1 cellular context compared by ENCODE assay signal in the genomic region with DNA sequence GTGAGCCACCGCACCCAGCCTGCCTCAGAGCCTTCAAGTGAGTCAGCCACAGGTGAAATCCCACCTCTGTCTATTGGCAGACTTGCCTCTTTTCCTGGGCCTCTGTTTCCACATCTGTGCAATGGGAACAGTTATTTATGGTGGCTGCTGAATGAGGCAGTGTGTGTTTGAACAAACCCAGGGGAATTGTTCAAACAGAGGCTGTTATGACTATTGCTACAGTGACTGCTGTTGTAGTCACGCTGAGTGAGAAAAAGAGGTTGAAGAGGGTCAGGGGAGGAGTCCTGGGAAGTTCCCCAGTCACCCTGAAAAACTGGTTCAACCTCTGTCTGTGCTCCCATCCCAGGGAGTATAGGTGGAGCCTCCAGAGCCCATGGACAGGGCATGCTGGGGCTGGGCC.
TF ChIP-seq lines count a peak whose summit lies in the region.

A gene with protein sequence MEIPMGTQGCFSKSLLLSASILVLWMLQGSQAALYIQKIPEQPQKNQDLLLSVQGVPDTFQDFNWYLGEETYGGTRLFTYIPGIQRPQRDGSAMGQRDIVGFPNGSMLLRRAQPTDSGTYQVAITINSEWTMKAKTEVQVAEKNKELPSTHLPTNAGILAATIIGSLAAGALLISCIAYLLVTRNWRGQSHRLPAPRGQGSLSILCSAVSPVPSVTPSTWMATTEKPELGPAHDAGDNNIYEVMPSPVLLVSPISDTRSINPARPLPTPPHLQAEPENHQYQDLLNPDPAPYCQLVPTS (plus strand): TSS at position 83 of the 400 bp plus-strand sequence. CDS start 450 bp downstream, outside the sequence.

TF ChIP-seq in K562, 482 proteins besides CTCF, POLR2A, EP300 and RAD21:
- TF ChIP-seq ADNP (tag; IDR thresholded peaks at IDR 0.05) (peak; percentile 40; the same call in 1 of the 2 replicates), HSF4 (CRISPR knock-in tag; IDR thresholded peaks at IDR 0.05; ENCODE audit: borderline replicate concordance) (no peak), SMARCA5 (IDR thresholded peaks at IDR 0.05) (0 out of 2 replicates have a peak, but pooled peaks have one; percentile 23), THRAP3 (IDR thresholded peaks at IDR 0.05; ENCODE audit: borderline replicate concordance) (no peak), TEAD1 (CRISPR knock-in tag; IDR thresholded peaks at IDR 0.05) (no peak), BCOR (IDR thresholded peaks at IDR 0.05) (peak; percentile 81), KDM1A (IDR thresholded peaks at IDR 0.05) (peak; percentile 28 to 36; a peak in 2 of 4 replicates), RBM25 (IDR thresholded peaks at IDR 0.05; ENCODE audit: low read depth, low read length, severe bottlenecking) (peak; percentile 53), CBX1 (IDR thresholded peaks at IDR 0.05; ENCODE audit: low read depth) (peak; percentile 54; the same call in 1 of the 2 replicates), HDAC2 (IDR thresholded peaks at IDR 0.05) (0 out of 2 replicates have a peak, but pooled peaks have one; percentile 18)
- TF ChIP-seq, protein P1, sequence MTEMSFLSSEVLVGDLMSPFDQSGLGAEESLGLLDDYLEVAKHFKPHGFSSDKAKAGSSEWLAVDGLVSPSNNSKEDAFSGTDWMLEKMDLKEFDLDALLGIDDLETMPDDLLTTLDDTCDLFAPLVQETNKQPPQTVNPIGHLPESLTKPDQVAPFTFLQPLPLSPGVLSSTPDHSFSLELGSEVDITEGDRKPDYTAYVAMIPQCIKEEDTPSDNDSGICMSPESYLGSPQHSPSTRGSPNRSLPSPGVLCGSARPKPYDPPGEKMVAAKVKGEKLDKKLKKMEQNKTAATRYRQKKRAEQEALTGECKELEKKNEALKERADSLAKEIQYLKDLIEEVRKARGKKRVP (CRISPR knock-in tag; IDR thresholded peaks at IDR 0.05), result no peak
TF ChIP-seq in K562: peak in this region for 7.
